18 cellular contexts compared by ENCODE assay signal in genomic region chr4:34850426-34850825, GRCh38.
DNase-seq lines count a peak whose midpoint lies in the region; TF ChIP-seq lines count a peak whose summit lies in the region.
"Had no signal": no experiment of that assay in that cellular context is flagged by ENCODE, and none has a peak within 500 bp of the region (broad histone marks: within the 10 kb centered on the region; RNA-seq: fewer than 3 reads in every experiment).

No MANE protein-coding gene starts in this region.

- DNase-seq in EL (peak; percentile 1), HS-27A (ENCODE audit: low read depth) (peak; percentile 33), foreskin fibroblast (peak; percentile 23 to 60), NCI-H82 treated with DMSO at 0.1 percent for 48 hours (lab: John Stamatoyannopoulos, UW; ENCODE audit: unreplicated experiment) (no peak), NCI-H2196 treated with DMSO at 0.1 percent for 48 hours (lab: John Stamatoyannopoulos, UW; ENCODE audit: unreplicated experiment) (no peak), NCI-H128 (lab: John Stamatoyannopoulos, UW; ENCODE audit: unreplicated experiment) (no peak)
- DNase-seq: ACHN; BE2C; C1 segment of cervical spinal cord; CD4-positive, CD25-positive, alpha-beta regulatory T cell; CD8-positive, alpha-beta memory T cell; COR-L47; DMS 273 treated with DMSO at 0.1 percent for 48 hours; DMS53; DND-41; GF-D8; GOT3; H7 had no signal

- H3K4me3 ChIP-seq in foreskin fibroblast (ENCODE audit: low read depth in 1 of 2, low read length in 2 of 2) = no peak overlapping the region

- no peak for TF ChIP-seq CTCF in foreskin fibroblast (IDR thresholded peaks at IDR 0.05; ENCODE audit: low read depth, low read length)

Comparison
In these comparisons a context has a peak if more than half of its experiments do, and no peak if none do; other contexts are left out.
1. DNase-seq: peak in EL (single experiment), HS-27A (single experiment) and foreskin fibroblast (2 of 2); none in NCI-H82 treated with DMSO at 0.1 percent for 48 hours (single experiment), NCI-H2196 treated with DMSO at 0.1 percent for 48 hours (single experiment) and NCI-H128 (single experiment).